8 cellular contexts compared by ENCODE assay signal in genomic region chr1:32013386-32014198, GRCh38. TPM values are rescaled to one million over a fixed set of nuclear protein-coding genes. Genes with fewer than 3 reads are reported as not detected.
DNase-seq lines count a peak whose midpoint lies in the region; ATAC-seq and TF ChIP-seq lines count a peak whose summit lies in the region.

A gene with protein sequence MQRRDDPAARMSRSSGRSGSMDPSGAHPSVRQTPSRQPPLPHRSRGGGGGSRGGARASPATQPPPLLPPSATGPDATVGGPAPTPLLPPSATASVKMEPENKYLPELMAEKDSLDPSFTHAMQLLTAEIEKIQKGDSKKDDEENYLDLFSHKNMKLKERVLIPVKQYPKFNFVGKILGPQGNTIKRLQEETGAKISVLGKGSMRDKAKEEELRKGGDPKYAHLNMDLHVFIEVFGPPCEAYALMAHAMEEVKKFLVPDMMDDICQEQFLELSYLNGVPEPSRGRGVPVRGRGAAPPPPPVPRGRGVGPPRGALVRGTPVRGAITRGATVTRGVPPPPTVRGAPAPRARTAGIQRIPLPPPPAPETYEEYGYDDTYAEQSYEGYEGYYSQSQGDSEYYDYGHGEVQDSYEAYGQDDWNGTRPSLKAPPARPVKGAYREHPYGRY (plus strand): TSS chr1:32013868. CDS start chr1:32013996, 128 bp downstream.

- H3K36me3 ChIP-seq in ACC112 (ENCODE audit: insufficient read depth, low read length), result no peaks in the 10 kb centered on the region
- no peaks in the 10 kb centered on the region for H3K36me3 ChIP-seq in breast epithelium
- peaks cover 0 to 3% (median 2%) of the 10 kb centered on the region in 3 donors for H3K36me3 ChIP-seq in skeletal muscle tissue (ENCODE audit: control insufficient read depth in 3 of 3, insufficient read depth in 3 of 3, low read length in 3 of 3)

- H2AFZ ChIP-seq in ACC112 (ENCODE audit: low read length, unreplicated experiment), result peak within 1 kb of the TSS; percentile 44

- TF ChIP-seq CTCF in VCaP (conservative IDR thresholded peaks at IDR 0.05), result no peak
- TF ChIP-seq CTCF in breast epithelium (IDR thresholded peaks at IDR 0.05), result no peak

- H3K9ac ChIP-seq in skeletal muscle tissue (ENCODE audit: low read depth in 1 of 3, low read length in 3 of 3), result peak within 1 kb of the TSS; percentile 88 to 98 (median 96)

- H3K9me3 ChIP-seq in breast epithelium (no peaks in the 10 kb centered on the region), iPS-18c (ENCODE audit: control insufficient read depth, insufficient read depth, low read length) (peaks cover 2% of the 10 kb centered on the region), skeletal muscle tissue (ENCODE audit: control insufficient read depth in 3 of 3, low read length in 3 of 3) (no peaks in the 10 kb centered on the region)

- H3K27me3 ChIP-seq in ACC112 (ENCODE audit: insufficient read depth, low read length), result no peaks in the 10 kb centered on the region
- no peaks in the 10 kb centered on the region for H3K27me3 ChIP-seq in breast epithelium
- no peaks in the 10 kb centered on the region for H3K27me3 ChIP-seq in skeletal muscle tissue (ENCODE audit: control insufficient read depth in 3 of 3, insufficient read depth in 3 of 3, low read length in 3 of 3)

- H3K79me2 ChIP-seq in ACC112 (ENCODE audit: control insufficient read depth, insufficient read depth, low read length, unreplicated experiment), result peaks cover 46% of the 10 kb centered on the region

- peaks cover 22% of the 10 kb centered on the region for H3K4me1 ChIP-seq in ACC112 (ENCODE audit: control insufficient read depth, insufficient read depth, low read length, unreplicated experiment)
- peaks cover 5 to 7% of the 10 kb centered on the region in 2 donors for H3K4me1 ChIP-seq in breast epithelium
- peaks cover 7 to 22% (median 20%) of the 10 kb centered on the region in 3 donors for H3K4me1 ChIP-seq in skeletal muscle tissue (ENCODE audit: control insufficient read depth in 3 of 3, insufficient read depth in 3 of 3, low read length in 3 of 3)

- peak; percentile 98 for DNase-seq in NCI-H2196 treated with DMSO at 0.1 percent for 48 hours (lab: John Stamatoyannopoulos, UW; ENCODE audit: unreplicated experiment)
- DNase-seq in breast epithelium (ENCODE audit: low spot score in 2 of 2), result peak; percentile 98 to 99

- H3K27ac ChIP-seq in ACC112 (ENCODE audit: low read depth, low read length) (peak within 1 kb of the TSS; percentile 87), VCaP (peak within 1 kb of the TSS; percentile 98), breast epithelium (peak within 1 kb of the TSS; percentile 98 to 99), skeletal muscle tissue (ENCODE audit: low read depth, low read length) (peak within 1 kb of the TSS; percentile 96)

- ATAC-seq in GM18870 (IDR thresholded peaks at IDR 0.05; ENCODE audit: unreplicated experiment) (peak; percentile 83), HG03135 (IDR thresholded peaks at IDR 0.05; ENCODE audit: unreplicated experiment) (peak; percentile 77)

- intact Hi-C loops in breast epithelium (cut with DNase I; ENCODE audit: low total_unique reads), result no loop called here

- peak; percentile 55 for TF ChIP-seq POLR2A in breast epithelium (IDR thresholded peaks at IDR 0.05)

- peak within 1 kb of the TSS; percentile 95 for H3K4me3 ChIP-seq in ACC112 (ENCODE audit: low read depth, low read length)
- H3K4me3 ChIP-seq in breast epithelium, result peak within 1 kb of the TSS; percentile 96 to 100 (median 99)
- peak within 1 kb of the TSS; percentile 99 for H3K4me3 ChIP-seq in iPS-18c (ENCODE audit: insufficient read depth, low read depth, low read length)
- peak within 1 kb of the TSS; percentile 92 to 98 (median 95) for H3K4me3 ChIP-seq in skeletal muscle tissue (ENCODE audit: low read length in 3 of 3)

RNA-seq across cellular contexts. Expression of the gene that starts here (rescaled TPM):
- total RNA-seq in breast epithelium (10 to 100 TPM; 58.2 to 78.7 (median 66.9) TPM), skeletal muscle tissue (48.5 TPM)

Comparison
In these comparisons a context has a peak if more than half of its experiments do, and no peak if none do; other contexts are left out.
1. Peak in every context shown above with its lines: DNase-seq, ATAC-seq, H3K4me3 ChIP-seq and H3K27ac ChIP-seq.